Comparison of ENCODE assay signal across 14 cellular contexts in the genomic region with DNA sequence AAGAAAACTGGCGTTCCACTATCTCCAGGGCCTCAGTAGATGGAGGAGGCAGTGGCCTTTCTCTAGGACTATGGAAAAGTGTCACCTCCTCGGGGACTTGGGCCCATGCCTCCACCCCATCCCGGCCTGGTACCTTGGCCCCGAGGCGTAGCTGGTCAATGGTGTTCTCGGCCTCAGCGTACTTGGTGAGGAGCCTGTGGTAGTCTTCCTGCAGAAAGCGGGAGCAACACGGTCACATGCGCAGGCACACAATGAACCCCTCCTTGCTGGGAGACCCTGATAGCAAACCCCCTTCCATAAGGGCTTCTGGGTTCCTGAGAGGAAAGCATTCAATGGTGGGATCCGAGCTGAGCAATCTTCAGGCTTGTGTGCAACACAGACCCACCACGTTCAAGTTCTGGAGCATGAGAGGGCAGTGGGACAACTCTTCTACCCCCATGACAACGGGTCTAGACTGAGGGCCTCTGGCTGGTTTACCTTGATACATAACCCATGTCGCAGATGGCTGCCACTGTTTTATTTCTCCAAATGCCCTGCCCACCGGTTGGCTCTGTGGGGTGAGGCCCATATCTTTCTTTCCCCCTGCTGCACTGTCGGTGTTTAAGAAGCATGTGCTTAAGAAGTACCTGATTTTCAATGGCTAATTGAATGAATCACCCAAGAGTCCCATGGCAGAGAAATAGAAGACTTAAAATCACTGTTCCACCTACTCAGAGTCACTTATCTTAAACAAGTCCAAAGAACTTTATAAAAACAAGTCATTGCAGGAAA. TPM values are rescaled to one million over a fixed set of nuclear protein-coding genes. Genes with fewer than 3 reads are reported as not detected.
DNase-seq lines count a peak whose midpoint lies in the region; ATAC-seq and TF ChIP-seq lines count a peak whose summit lies in the region.
"Had no signal": no experiment of that assay in that cellular context is flagged by ENCODE, and none has a peak within 500 bp of the region (broad histone marks: within the 10 kb centered on the region; RNA-seq: fewer than 3 reads in every experiment).

No MANE protein-coding gene starts in this region.

- H3K36me3 ChIP-seq in CD8-positive, alpha-beta memory T cell (ENCODE audit: insufficient read depth, low read length): peaks cover 60% of the 10 kb centered on the region
- peaks cover 59% of the 10 kb centered on the region for H3K36me3 ChIP-seq in Loucy (ENCODE audit: insufficient read depth, low read length)
- peaks cover under 1 to 100% (median 44%) of the 10 kb centered on the region in 6 donors for H3K36me3 ChIP-seq in spleen
- H3K36me3 ChIP-seq in prostate gland: peaks cover 0 to 11% of the 10 kb centered on the region in 2 donors

- no peak overlapping the region for H2AFZ ChIP-seq in Loucy (ENCODE audit: low read length)

- POLR2A ChIA-PET in CD8-positive, alpha-beta memory T cell (lab: Charles Lee): interaction anchor here (0.5 to 14.5 kb wide), 5 partner anchors 13 to 217 kb away, joined by 3 to 341 read pairs (median 5); a partner anchor contains a TSS
- POLR2A ChIA-PET in activated naive CD8-positive, alpha-beta T cell treated with anti-CD3 and anti-CD28 coated beads, Interleukin-2, amount 10 ng/mL, durations not matched to agents 7 days and 5 days (lab: Charles Lee): interaction anchor here (1.0 to 15.1 kb wide), 5 partner anchors 11 to 213 kb away, joined by 3 to 637 read pairs (median 8); a partner anchor contains a TSS

- no peak overlapping the region for H3K4me3 ChIP-seq in CD8-positive, alpha-beta memory T cell (ENCODE audit: low read length)
- H3K4me3 ChIP-seq in Loucy (ENCODE audit: low read length, poor library complexity, severe bottlenecking): peak overlapping the region; percentile 60
- peak overlapping the region in 1 of 8 donors; percentile 64 for H3K4me3 ChIP-seq in spleen
- no peak overlapping the region for H3K4me3 ChIP-seq in prostate gland

- intact Hi-C loops in spleen (cut with DNase I; ENCODE audit: low total_unique reads): no loop called here
- intact Hi-C loops in prostate gland (cut with DNase I): no loop called here

- H3K79me2 ChIP-seq in Loucy (ENCODE audit: insufficient read depth, low read length): peaks cover 73% of the 10 kb centered on the region

- CTCF ChIA-PET in CD8-positive, alpha-beta memory T cell (lab: Charles Lee): interaction anchor here (0.8 to 15.5 kb wide), 5 partner anchors 9 to 25 kb away, joined by 3 to 245 read pairs (median 9); a partner anchor contains a TSS

- no peak for TF ChIP-seq POLR2A in spleen (IDR thresholded peaks at IDR 0.05)
- TF ChIP-seq POLR2A in prostate gland (IDR thresholded peaks at IDR 0.05): no peak

- peak overlapping the region; percentile 40 to 85 (median 58) for H3K4me3 Mint-ChIP-seq in CD8-positive, alpha-beta memory T cell
- H3K4me3 Mint-ChIP-seq in activated naive CD8-positive, alpha-beta T cell treated with anti-CD3 and anti-CD28 coated beads, Interleukin-2, amount 10 ng/mL, durations not matched to agents 7 days and 5 days: peak overlapping the region; percentile 60

- no peaks in the 10 kb centered on the region for H3K9me3 Mint-ChIP-seq in CD8-positive, alpha-beta memory T cell
- no peaks in the 10 kb centered on the region for H3K9me3 Mint-ChIP-seq in activated naive CD8-positive, alpha-beta T cell treated with anti-CD3 and anti-CD28 coated beads, Interleukin-2, amount 10 ng/mL, durations not matched to agents 7 days and 5 days

- H3K9ac ChIP-seq in Loucy (ENCODE audit: low read depth, low read length, poor library complexity, severe bottlenecking): peak overlapping the region; percentile 81

- H3K9me2 ChIP-seq in Loucy (replicated peaks; ENCODE audit: low read depth, low read length): no peaks in the 10 kb centered on the region

- no peaks in the 10 kb centered on the region for H3K9me3 ChIP-seq in CD8-positive, alpha-beta memory T cell (ENCODE audit: low read length)
- H3K9me3 ChIP-seq in Loucy (ENCODE audit: insufficient read depth, low read depth, low read length): no peaks in the 10 kb centered on the region
- H3K9me3 ChIP-seq in spleen: no peaks in the 10 kb centered on the region
- H3K9me3 ChIP-seq in prostate gland: no peaks in the 10 kb centered on the region

- TF ChIP-seq CTCF in Loucy (conservative IDR thresholded peaks at IDR 0.05; ENCODE audit: low read length) (no peak), spleen (IDR thresholded peaks at IDR 0.05 in 8 of 11, conservative IDR thresholded peaks at IDR 0.05 in 3 of 11) (no peak), prostate gland (IDR thresholded peaks at IDR 0.05) (no peak)

- 72 to 84% (median 81%) methylated on average over 11 to 16 of the region's 16 CpGs for WGBS in spleen, 5 donors
- 88% methylated on average over 16 of the region's 16 CpGs for WGBS in prostate gland

- peak in 1 of 5 donors; percentile 56 for DNase-seq in CD8-positive, alpha-beta memory T cell
- DNase-seq in activated naive CD8-positive, alpha-beta T cell treated with anti-CD3 and anti-CD28 coated beads, Interleukin-2, amount 10 ng/mL, durations not matched to agents 7 days and 5 days: no peak
- peak; percentile 83 for DNase-seq in spleen
- DNase-seq in prostate gland (ENCODE audit: low spot score): no peak
- no peak for DNase-seq in NCI-H226
- DNase-seq: Calu3; kidney glomerular epithelial cell; NCI-H1417; NCI-H524; stimulated activated CD4-positive, alpha-beta T cell treated with anti-CD3 and anti-CD28 coated beads, Interleukin-4, amount 100 ng/mL, for 1 hour; stimulated activated naive CD4-positive, alpha-beta T cell treated with Interleukin-2 at 50 U/mL for 16 hours had no signal

- no peak for ATAC-seq in activated naive CD8-positive, alpha-beta T cell treated with anti-CD3 and anti-CD28 coated beads, Interleukin-2, amount 10 ng/mL, durations not matched to agents 7 days and 5 days (ENCODE audit: low read depth)
- no peak for ATAC-seq in GM19328 (IDR thresholded peaks at IDR 0.05; ENCODE audit: unreplicated experiment)

- peaks cover 32 to 94% (median 39%) of the 10 kb centered on the region in 3 donors for H3K36me3 Mint-ChIP-seq in CD8-positive, alpha-beta memory T cell
- peaks cover 58% of the 10 kb centered on the region for H3K36me3 Mint-ChIP-seq in activated naive CD8-positive, alpha-beta T cell treated with anti-CD3 and anti-CD28 coated beads, Interleukin-2, amount 10 ng/mL, durations not matched to agents 7 days and 5 days

- peaks cover 9% of the 10 kb centered on the region for H4K20me1 ChIP-seq in Loucy (ENCODE audit: insufficient read depth, low read length, poor library complexity, severe bottlenecking)

- H3K27me3 ChIP-seq in CD8-positive, alpha-beta memory T cell (ENCODE audit: insufficient read depth, low read length, poor library complexity, severe bottlenecking): no peaks in the 10 kb centered on the region
- no peaks in the 10 kb centered on the region for H3K27me3 ChIP-seq in Loucy (ENCODE audit: insufficient read depth, low read length, poor library complexity, severe bottlenecking)
- no peaks in the 10 kb centered on the region for H3K27me3 ChIP-seq in spleen (replicated peaks in 1 of 7)
- H3K27me3 ChIP-seq in prostate gland (replicated peaks; ENCODE audit: insufficient read depth): no peaks in the 10 kb centered on the region

- peak overlapping the region; percentile 95 for H3K4me2 ChIP-seq in Loucy (ENCODE audit: low read depth, low read length, poor library complexity, severe bottlenecking)

- H3K27ac Mint-ChIP-seq in CD8-positive, alpha-beta memory T cell: peak overlapping the region; percentile 55 to 99 (median 93)
- peak overlapping the region; percentile 87 for H3K27ac Mint-ChIP-seq in activated naive CD8-positive, alpha-beta T cell treated with anti-CD3 and anti-CD28 coated beads, Interleukin-2, amount 10 ng/mL, durations not matched to agents 7 days and 5 days

- peaks cover 0 to 3% of the 10 kb centered on the region in 2 donors for H3K27me3 Mint-ChIP-seq in CD8-positive, alpha-beta memory T cell
- H3K27me3 Mint-ChIP-seq in activated naive CD8-positive, alpha-beta T cell treated with anti-CD3 and anti-CD28 coated beads, Interleukin-2, amount 10 ng/mL, durations not matched to agents 7 days and 5 days: no peaks in the 10 kb centered on the region

- H3K4me1 ChIP-seq in CD8-positive, alpha-beta memory T cell (ENCODE audit: insufficient read depth, low read length): peaks cover 95% of the 10 kb centered on the region
- peaks cover 76% of the 10 kb centered on the region for H3K4me1 ChIP-seq in Loucy (ENCODE audit: insufficient read depth, low read length, poor library complexity, severe bottlenecking)
- peaks cover 60 to 100% (median 96%) of the 10 kb centered on the region in 6 donors for H3K4me1 ChIP-seq in spleen
- no peaks in the 10 kb centered on the region for H3K4me1 ChIP-seq in prostate gland (replicated peaks)

- peak overlapping the region; percentile 39 for H3K27ac ChIP-seq in CD8-positive, alpha-beta memory T cell (ENCODE audit: low read depth, low read length)
- H3K27ac ChIP-seq in spleen (peak overlapping the region; percentile 58 to 99 (median 94)), prostate gland (no peak overlapping the region)

- H3K4me1 Mint-ChIP-seq in CD8-positive, alpha-beta memory T cell: peaks cover 91 to 97% (median 95%) of the 10 kb centered on the region in 3 donors
- H3K4me1 Mint-ChIP-seq in activated naive CD8-positive, alpha-beta T cell treated with anti-CD3 and anti-CD28 coated beads, Interleukin-2, amount 10 ng/mL, durations not matched to agents 7 days and 5 days: peaks cover 81% of the 10 kb centered on the region

- peaks cover 13% of the 10 kb centered on the region; the same call in 1 of the 2 replicates for H3F3A ChIP-seq in Loucy (ENCODE audit: low read depth)

RNA-seq across cellular contexts. Expression of a gene that starts 13.6 kb away (rescaled TPM):
- 100 to 1,000 TPM; 126 TPM for total RNA-seq in CD8-positive, alpha-beta memory T cell
- polyA plus RNA-seq in CD8-positive, alpha-beta memory T cell: 45.6 TPM
- total RNA-seq in activated naive CD8-positive, alpha-beta T cell treated with anti-CD3 and anti-CD28 coated beads, Interleukin-2, amount 10 ng/mL, durations not matched to agents 7 days and 5 days: 100 to 1,000 TPM; 482 to 492 TPM
- total RNA-seq in spleen (100 to 1,000 TPM; 198 to 324 (median 238) TPM), prostate gland (10 to 100 TPM; 20.5 to 30.1 TPM)
- polyA plus RNA-seq in spleen: 100 to 1,000 TPM in 2 of 3 donors, 10 to 100 TPM in 1; 92.9 to 129 (median 124) TPM

RNA-seq across cellular contexts. Expression of a gene that starts 44.5 kb away (rescaled TPM):
- total RNA-seq in CD8-positive, alpha-beta memory T cell: not detected
- not detected for polyA plus RNA-seq in CD8-positive, alpha-beta memory T cell
- total RNA-seq in activated naive CD8-positive, alpha-beta T cell treated with anti-CD3 and anti-CD28 coated beads, Interleukin-2, amount 10 ng/mL, durations not matched to agents 7 days and 5 days: not detected
- under 1 TPM in 2 of 7 donors, not detected in 5; 0.57 to 0.93 TPM for total RNA-seq in spleen
- under 1 TPM in 2 of 3 donors, not detected in 1; 0.13 to 0.18 TPM for polyA plus RNA-seq in spleen
- total RNA-seq in prostate gland: 1 to 10 TPM in 1 of 2 donors, under 1 TPM in 1; 0.91 to 1.9 TPM
- total RNA-seq: bronchial epithelial cell, Calu3 had no signal

RNA-seq across cellular contexts. Expression of a gene that starts 51.2 kb away (rescaled TPM):
- total RNA-seq in CD8-positive, alpha-beta memory T cell: not detected
- polyA plus RNA-seq in CD8-positive, alpha-beta memory T cell: not detected
- total RNA-seq in activated naive CD8-positive, alpha-beta T cell treated with anti-CD3 and anti-CD28 coated beads, Interleukin-2, amount 10 ng/mL, durations not matched to agents 7 days and 5 days: not detected
- total RNA-seq in spleen (10 to 100 TPM in 2 of 7 donors, 1 to 10 TPM in 4, under 1 TPM in 1; 0.95 to 13.6 (median 6.2) TPM), prostate gland (not detected)
- polyA plus RNA-seq in spleen: 1 to 10 TPM in 2 of 3 donors, under 1 TPM in 1; 0.99 to 2.0 (median 1.7) TPM
- total RNA-seq: bronchial epithelial cell, Calu3 had no signal

Comparison
In these comparisons a context has a peak if more than half of its experiments do, and no peak if none do; other contexts are left out.
1. H3K27ac ChIP-seq: peak in CD8-positive, alpha-beta memory T cell (single experiment) and spleen (8 of 8); none in prostate gland (0 of 2).
2. RNA of a gene that starts 13.6 kb away (total RNA-seq): 482 to 492 TPM in activated naive CD8-positive, alpha-beta T cell treated with anti-CD3 and anti-CD28 coated beads, Interleukin-2, amount 10 ng/mL, durations not matched to agents 7 days and 5 days, 198 to 324 TPM in spleen and 126 TPM in CD8-positive, alpha-beta memory T cell; 20.5 to 30.1 TPM in prostate gland; every median in the first group is over 4 times any median in the second.